1 cellular context compared by ENCODE assay signal in the genomic region with DNA sequence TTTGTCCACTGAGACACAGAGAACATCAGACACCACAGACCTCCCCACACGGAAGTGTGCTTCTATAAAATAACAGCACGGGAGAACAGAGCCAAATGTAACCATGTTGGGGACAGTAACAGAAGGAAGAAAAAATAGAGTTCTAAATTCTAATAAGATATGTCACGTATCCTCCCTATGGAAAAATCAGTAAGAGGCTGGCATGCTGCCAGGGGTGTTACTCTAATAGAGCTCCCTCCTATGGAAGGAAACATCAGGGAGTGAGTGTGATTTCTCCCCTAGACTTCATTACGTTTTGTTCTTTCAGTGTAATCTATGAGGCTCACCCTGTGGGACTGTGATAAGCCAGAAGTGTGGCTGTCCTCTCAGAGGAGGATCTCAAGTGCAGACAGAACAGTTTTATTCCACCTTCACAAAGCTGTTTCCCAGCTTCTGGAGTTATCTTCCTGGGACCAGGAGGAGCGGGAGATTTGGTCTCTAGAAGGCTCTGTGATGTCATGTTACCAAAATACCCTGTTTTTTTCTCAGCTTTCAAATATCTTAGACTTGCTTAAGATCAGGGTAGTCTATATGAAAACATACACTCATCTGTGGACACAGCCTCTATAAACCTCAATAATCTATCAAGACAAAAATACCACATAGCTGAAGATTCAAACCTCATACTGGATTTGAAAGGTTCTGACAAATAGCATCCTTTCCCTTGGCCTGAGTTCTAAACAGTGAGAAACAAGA.
A peak's percentile ranks its signal among the peaks of the same experiment; 100 is the strongest.
TF ChIP-seq lines count a peak whose summit lies in the region.

No MANE protein-coding gene starts in this region.

TF ChIP-seq in K562, 482 proteins besides CTCF, POLR2A, EP300 and RAD21 (continued from another document and continues in another):
- TF ChIP-seq, protein P1, sequence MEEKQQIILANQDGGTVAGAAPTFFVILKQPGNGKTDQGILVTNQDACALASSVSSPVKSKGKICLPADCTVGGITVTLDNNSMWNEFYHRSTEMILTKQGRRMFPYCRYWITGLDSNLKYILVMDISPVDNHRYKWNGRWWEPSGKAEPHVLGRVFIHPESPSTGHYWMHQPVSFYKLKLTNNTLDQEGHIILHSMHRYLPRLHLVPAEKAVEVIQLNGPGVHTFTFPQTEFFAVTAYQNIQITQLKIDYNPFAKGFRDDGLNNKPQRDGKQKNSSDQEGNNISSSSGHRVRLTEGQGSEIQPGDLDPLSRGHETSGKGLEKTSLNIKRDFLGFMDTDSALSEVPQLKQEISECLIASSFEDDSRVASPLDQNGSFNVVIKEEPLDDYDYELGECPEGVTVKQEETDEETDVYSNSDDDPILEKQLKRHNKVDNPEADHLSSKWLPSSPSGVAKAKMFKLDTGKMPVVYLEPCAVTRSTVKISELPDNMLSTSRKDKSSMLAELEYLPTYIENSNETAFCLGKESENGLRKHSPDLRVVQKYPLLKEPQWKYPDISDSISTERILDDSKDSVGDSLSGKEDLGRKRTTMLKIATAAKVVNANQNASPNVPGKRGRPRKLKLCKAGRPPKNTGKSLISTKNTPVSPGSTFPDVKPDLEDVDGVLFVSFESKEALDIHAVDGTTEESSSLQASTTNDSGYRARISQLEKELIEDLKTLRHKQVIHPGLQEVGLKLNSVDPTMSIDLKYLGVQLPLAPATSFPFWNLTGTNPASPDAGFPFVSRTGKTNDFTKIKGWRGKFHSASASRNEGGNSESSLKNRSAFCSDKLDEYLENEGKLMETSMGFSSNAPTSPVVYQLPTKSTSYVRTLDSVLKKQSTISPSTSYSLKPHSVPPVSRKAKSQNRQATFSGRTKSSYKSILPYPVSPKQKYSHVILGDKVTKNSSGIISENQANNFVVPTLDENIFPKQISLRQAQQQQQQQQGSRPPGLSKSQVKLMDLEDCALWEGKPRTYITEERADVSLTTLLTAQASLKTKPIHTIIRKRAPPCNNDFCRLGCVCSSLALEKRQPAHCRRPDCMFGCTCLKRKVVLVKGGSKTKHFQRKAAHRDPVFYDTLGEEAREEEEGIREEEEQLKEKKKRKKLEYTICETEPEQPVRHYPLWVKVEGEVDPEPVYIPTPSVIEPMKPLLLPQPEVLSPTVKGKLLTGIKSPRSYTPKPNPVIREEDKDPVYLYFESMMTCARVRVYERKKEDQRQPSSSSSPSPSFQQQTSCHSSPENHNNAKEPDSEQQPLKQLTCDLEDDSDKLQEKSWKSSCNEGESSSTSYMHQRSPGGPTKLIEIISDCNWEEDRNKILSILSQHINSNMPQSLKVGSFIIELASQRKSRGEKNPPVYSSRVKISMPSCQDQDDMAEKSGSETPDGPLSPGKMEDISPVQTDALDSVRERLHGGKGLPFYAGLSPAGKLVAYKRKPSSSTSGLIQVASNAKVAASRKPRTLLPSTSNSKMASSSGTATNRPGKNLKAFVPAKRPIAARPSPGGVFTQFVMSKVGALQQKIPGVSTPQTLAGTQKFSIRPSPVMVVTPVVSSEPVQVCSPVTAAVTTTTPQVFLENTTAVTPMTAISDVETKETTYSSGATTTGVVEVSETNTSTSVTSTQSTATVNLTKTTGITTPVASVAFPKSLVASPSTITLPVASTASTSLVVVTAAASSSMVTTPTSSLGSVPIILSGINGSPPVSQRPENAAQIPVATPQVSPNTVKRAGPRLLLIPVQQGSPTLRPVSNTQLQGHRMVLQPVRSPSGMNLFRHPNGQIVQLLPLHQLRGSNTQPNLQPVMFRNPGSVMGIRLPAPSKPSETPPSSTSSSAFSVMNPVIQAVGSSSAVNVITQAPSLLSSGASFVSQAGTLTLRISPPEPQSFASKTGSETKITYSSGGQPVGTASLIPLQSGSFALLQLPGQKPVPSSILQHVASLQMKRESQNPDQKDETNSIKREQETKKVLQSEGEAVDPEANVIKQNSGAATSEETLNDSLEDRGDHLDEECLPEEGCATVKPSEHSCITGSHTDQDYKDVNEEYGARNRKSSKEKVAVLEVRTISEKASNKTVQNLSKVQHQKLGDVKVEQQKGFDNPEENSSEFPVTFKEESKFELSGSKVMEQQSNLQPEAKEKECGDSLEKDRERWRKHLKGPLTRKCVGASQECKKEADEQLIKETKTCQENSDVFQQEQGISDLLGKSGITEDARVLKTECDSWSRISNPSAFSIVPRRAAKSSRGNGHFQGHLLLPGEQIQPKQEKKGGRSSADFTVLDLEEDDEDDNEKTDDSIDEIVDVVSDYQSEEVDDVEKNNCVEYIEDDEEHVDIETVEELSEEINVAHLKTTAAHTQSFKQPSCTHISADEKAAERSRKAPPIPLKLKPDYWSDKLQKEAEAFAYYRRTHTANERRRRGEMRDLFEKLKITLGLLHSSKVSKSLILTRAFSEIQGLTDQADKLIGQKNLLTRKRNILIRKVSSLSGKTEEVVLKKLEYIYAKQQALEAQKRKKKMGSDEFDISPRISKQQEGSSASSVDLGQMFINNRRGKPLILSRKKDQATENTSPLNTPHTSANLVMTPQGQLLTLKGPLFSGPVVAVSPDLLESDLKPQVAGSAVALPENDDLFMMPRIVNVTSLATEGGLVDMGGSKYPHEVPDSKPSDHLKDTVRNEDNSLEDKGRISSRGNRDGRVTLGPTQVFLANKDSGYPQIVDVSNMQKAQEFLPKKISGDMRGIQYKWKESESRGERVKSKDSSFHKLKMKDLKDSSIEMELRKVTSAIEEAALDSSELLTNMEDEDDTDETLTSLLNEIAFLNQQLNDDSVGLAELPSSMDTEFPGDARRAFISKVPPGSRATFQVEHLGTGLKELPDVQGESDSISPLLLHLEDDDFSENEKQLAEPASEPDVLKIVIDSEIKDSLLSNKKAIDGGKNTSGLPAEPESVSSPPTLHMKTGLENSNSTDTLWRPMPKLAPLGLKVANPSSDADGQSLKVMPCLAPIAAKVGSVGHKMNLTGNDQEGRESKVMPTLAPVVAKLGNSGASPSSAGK (IDR thresholded peaks at IDR 0.05), result no peak
- TF ChIP-seq, protein P2, sequence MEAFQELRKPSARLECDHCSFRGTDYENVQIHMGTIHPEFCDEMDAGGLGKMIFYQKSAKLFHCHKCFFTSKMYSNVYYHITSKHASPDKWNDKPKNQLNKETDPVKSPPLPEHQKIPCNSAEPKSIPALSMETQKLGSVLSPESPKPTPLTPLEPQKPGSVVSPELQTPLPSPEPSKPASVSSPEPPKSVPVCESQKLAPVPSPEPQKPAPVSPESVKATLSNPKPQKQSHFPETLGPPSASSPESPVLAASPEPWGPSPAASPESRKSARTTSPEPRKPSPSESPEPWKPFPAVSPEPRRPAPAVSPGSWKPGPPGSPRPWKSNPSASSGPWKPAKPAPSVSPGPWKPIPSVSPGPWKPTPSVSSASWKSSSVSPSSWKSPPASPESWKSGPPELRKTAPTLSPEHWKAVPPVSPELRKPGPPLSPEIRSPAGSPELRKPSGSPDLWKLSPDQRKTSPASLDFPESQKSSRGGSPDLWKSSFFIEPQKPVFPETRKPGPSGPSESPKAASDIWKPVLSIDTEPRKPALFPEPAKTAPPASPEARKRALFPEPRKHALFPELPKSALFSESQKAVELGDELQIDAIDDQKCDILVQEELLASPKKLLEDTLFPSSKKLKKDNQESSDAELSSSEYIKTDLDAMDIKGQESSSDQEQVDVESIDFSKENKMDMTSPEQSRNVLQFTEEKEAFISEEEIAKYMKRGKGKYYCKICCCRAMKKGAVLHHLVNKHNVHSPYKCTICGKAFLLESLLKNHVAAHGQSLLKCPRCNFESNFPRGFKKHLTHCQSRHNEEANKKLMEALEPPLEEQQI (IDR thresholded peaks at IDR 0.05), result peak; percentile 66; the same call in 1 of the 2 replicates
- TF ChIP-seq, protein P3, sequence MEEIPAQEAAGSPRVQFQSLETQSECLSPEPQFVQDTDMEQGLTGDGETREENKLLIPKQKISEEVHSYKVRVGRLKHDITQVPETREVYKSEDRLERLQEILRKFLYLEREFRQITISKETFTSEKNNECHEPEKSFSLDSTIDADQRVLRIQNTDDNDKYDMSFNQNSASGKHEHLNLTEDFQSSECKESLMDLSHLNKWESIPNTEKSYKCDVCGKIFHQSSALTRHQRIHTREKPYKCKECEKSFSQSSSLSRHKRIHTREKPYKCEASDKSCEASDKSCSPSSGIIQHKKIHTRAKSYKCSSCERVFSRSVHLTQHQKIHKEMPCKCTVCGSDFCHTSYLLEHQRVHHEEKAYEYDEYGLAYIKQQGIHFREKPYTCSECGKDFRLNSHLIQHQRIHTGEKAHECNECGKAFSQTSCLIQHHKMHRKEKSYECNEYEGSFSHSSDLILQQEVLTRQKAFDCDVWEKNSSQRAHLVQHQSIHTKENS (CRISPR knock-in tag; IDR thresholded peaks at IDR 0.05), result no peak
- TF ChIP-seq, protein P4, sequence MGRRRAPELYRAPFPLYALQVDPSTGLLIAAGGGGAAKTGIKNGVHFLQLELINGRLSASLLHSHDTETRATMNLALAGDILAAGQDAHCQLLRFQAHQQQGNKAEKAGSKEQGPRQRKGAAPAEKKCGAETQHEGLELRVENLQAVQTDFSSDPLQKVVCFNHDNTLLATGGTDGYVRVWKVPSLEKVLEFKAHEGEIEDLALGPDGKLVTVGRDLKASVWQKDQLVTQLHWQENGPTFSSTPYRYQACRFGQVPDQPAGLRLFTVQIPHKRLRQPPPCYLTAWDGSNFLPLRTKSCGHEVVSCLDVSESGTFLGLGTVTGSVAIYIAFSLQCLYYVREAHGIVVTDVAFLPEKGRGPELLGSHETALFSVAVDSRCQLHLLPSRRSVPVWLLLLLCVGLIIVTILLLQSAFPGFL (CRISPR knock-in tag; IDR thresholded peaks at IDR 0.05), result no peak
- TF ChIP-seq SMARCA4 (IDR thresholded peaks at IDR 0.05) (peak; percentile 63; the same call in 1 of the 2 replicates), CSDE1 (IDR thresholded peaks at IDR 0.05) (no peak), NUFIP1 (IDR thresholded peaks at IDR 0.05; ENCODE audit: partially characterized antibody) (no peak), EWSR1 (IDR thresholded peaks at IDR 0.05; ENCODE audit: borderline replicate concordance, low read depth, partially characterized antibody) (no peak), PURB (CRISPR knock-in tag; IDR thresholded peaks at IDR 0.05; ENCODE audit: low read depth) (no peak), HNRNPH1 (optimal IDR thresholded peaks at IDR 0.05; ENCODE audit: low read depth, low read length) (no peak), CXXC5 (CRISPR knock-in tag; IDR thresholded peaks at IDR 0.05) (peak; percentile 52), ZNF239 (CRISPR knock-in tag; IDR thresholded peaks at IDR 0.05) (no peak), ZBED1 (IDR thresholded peaks at IDR 0.05) (no peak), NR4A1 (CRISPR knock-in tag; IDR thresholded peaks at IDR 0.05) (no peak), NR4A1 (tag; IDR thresholded peaks at IDR 0.05) (no peak), TAF15 (IDR thresholded peaks at IDR 0.05; ENCODE audit: low read depth, low read length) (no peak), CHCHD3 (CRISPR knock-in tag; IDR thresholded peaks at IDR 0.05) (no peak), SMAD2 (IDR thresholded peaks at IDR 0.05; ENCODE audit: low read depth, low read length) (no peak)
- TF ChIP-seq, protein P5, sequence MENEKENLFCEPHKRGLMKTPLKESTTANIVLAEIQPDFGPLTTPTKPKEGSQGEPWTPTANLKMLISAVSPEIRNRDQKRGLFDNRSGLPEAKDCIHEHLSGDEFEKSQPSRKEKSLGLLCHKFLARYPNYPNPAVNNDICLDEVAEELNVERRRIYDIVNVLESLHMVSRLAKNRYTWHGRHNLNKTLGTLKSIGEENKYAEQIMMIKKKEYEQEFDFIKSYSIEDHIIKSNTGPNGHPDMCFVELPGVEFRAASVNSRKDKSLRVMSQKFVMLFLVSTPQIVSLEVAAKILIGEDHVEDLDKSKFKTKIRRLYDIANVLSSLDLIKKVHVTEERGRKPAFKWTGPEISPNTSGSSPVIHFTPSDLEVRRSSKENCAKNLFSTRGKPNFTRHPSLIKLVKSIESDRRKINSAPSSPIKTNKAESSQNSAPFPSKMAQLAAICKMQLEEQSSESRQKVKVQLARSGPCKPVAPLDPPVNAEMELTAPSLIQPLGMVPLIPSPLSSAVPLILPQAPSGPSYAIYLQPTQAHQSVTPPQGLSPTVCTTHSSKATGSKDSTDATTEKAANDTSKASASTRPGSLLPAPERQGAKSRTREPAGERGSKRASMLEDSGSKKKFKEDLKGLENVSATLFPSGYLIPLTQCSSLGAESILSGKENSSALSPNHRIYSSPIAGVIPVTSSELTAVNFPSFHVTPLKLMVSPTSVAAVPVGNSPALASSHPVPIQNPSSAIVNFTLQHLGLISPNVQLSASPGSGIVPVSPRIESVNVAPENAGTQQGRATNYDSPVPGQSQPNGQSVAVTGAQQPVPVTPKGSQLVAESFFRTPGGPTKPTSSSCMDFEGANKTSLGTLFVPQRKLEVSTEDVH (IDR thresholded peaks at IDR 0.05; ENCODE audit: low read depth, partially characterized antibody), result no peak
- TF ChIP-seq, protein P6, sequence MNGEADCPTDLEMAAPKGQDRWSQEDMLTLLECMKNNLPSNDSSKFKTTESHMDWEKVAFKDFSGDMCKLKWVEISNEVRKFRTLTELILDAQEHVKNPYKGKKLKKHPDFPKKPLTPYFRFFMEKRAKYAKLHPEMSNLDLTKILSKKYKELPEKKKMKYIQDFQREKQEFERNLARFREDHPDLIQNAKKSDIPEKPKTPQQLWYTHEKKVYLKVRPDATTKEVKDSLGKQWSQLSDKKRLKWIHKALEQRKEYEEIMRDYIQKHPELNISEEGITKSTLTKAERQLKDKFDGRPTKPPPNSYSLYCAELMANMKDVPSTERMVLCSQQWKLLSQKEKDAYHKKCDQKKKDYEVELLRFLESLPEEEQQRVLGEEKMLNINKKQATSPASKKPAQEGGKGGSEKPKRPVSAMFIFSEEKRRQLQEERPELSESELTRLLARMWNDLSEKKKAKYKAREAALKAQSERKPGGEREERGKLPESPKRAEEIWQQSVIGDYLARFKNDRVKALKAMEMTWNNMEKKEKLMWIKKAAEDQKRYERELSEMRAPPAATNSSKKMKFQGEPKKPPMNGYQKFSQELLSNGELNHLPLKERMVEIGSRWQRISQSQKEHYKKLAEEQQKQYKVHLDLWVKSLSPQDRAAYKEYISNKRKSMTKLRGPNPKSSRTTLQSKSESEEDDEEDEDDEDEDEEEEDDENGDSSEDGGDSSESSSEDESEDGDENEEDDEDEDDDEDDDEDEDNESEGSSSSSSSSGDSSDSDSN (IDR thresholded peaks at IDR 0.05; ENCODE audit: borderline replicate concordance in 1 of 2, low read depth in 2 of 2, low read length in 2 of 2), result no peak
- TF ChIP-seq, protein P7, sequence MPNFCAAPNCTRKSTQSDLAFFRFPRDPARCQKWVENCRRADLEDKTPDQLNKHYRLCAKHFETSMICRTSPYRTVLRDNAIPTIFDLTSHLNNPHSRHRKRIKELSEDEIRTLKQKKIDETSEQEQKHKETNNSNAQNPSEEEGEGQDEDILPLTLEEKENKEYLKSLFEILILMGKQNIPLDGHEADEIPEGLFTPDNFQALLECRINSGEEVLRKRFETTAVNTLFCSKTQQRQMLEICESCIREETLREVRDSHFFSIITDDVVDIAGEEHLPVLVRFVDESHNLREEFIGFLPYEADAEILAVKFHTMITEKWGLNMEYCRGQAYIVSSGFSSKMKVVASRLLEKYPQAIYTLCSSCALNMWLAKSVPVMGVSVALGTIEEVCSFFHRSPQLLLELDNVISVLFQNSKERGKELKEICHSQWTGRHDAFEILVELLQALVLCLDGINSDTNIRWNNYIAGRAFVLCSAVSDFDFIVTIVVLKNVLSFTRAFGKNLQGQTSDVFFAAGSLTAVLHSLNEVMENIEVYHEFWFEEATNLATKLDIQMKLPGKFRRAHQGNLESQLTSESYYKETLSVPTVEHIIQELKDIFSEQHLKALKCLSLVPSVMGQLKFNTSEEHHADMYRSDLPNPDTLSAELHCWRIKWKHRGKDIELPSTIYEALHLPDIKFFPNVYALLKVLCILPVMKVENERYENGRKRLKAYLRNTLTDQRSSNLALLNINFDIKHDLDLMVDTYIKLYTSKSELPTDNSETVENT (CRISPR knock-in tag; IDR thresholded peaks at IDR 0.05), result no peak
